Comparison of ENCODE assay signal across 31 cellular contexts in the genomic region with DNA sequence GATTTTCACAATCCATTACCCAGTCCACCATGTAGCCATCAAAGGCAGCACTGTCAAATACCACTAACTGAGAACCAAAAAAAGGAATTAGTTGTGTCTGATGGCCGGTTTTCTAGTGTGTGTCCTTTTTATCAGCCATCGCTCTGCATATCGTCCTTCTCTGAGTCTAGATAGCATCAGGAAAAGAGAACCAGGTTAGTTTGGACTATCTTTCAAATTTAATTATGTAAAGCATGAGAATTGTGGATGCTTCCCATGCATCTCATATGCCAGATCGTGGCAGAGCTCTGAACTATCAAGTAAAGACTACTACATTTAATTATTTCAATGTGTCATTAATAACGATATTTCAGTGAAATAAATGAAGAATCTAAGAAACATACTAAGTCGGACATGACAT.
"Had no signal": no experiment of that assay in that cellular context is flagged by ENCODE, and none has a peak within 500 bp of the region (broad histone marks: within the 10 kb centered on the region; RNA-seq: fewer than 3 reads in every experiment).

No MANE protein-coding gene starts in this region.

- H3K27me3 ChIP-seq: ascending aorta, cardiac muscle cell had no signal

- H3K4me1 ChIP-seq: ascending aorta had no signal

- H3K9me3 ChIP-seq: ascending aorta had no signal

- H3K4me3 ChIP-seq: ascending aorta, cardiac muscle cell had no signal

- ATAC-seq: activated CD4-positive, alpha-beta T cell treated with anti-CD3 and anti-CD28 coated beads for 36 hours; activated CD4-positive, CD25-positive, alpha-beta regulatory T cell treated with anti-CD3 and anti-CD28 coated beads, Interleukin-2, amount 50 U/mL, for 24 hours; activated CD8-positive, alpha-beta memory T cell treated with anti-CD3 and anti-CD28 coated beads, Interleukin-2, amount 10 ng/mL, durations not matched to agents 7 days and 5 days; activated CD8-positive, alpha-beta T cell treated with anti-CD3 and anti-CD28 coated beads, Interleukin-2, amount 10 ng/mL, durations not matched to agents 7 days and 5 days; activated naive CD8-positive, alpha-beta T cell treated with anti-CD3 and anti-CD28 coated beads, Interleukin-2, amount 50 U/mL, for 24 hours; WTC11 had no signal

- H3K36me3 ChIP-seq: ascending aorta, cardiac muscle cell, WERI-Rb-1 had no signal

- H3K27ac ChIP-seq: ascending aorta, cardiac muscle cell, WERI-Rb-1 had no signal

- DNase-seq: activated CD4-positive, alpha-beta memory T cell treated with anti-CD3 and anti-CD28 coated beads, Interleukin-2, amount 10 ng/mL, durations not matched to agents 7 days and 5 days; activated CD4-positive, alpha-beta T cell treated with anti-CD3 and anti-CD28 coated beads for 1 hour; activated CD4-positive, alpha-beta T cell treated with anti-CD3 and anti-CD28 coated beads for 36 hours; activated CD4-positive, alpha-beta T cell treated with anti-CD3 and anti-CD28 coated beads for 48 hours; activated CD4-positive, alpha-beta T cell treated with anti-CD3 and anti-CD28 coated beads, Interleukin-2, amount 10 ng/mL, durations not matched to agents 7 days and 5 days; activated CD4-positive, alpha-beta T cell treated with anti-CD3 and anti-CD28 coated beads, Interleukin-2, amount 50 U/mL, for 48 hours; activated CD4-positive, CD25-positive, alpha-beta regulatory T cell; activated CD8-positive, alpha-beta memory T cell treated with anti-CD3 and anti-CD28 coated beads for 24 hours; activated CD8-positive, alpha-beta memory T cell treated with anti-CD3 and anti-CD28 coated beads, Interleukin-2, amount 10 ng/mL, durations not matched to agents 7 days and 5 days; activated CD8-positive, alpha-beta memory T cell treated with anti-CD3 and anti-CD28 coated beads, Interleukin-2, amount 50 U/mL, for 48 hours; activated CD8-positive, alpha-beta T cell treated with anti-CD3 and anti-CD28 coated beads, Interleukin-2, amount 10 ng/mL, durations not matched to agents 7 days and 5 days; activated effector memory CD4-positive, alpha-beta T cell treated with Interleukin-2 at 50 U/mL for 16 hours; activated gamma-delta T cell; activated naive CD4-positive, alpha-beta T cell treated with anti-CD3 and anti-CD28 coated beads, Interleukin-2, amount 10 ng/mL, durations not matched to agents 7 days and 5 days; activated naive CD4-positive, alpha-beta T cell treated with Interleukin-2 at 50 U/mL for 16 hours; activated naive CD8-positive, alpha-beta T cell treated with anti-CD3 and anti-CD28 coated beads, Interleukin-2, amount 10 ng/mL, durations not matched to agents 7 days and 5 days; activated naive CD8-positive, alpha-beta T cell treated with anti-CD3 and anti-CD28 coated beads, Interleukin-2, amount 50 U/mL, for 24 hours; activated T-cell treated with anti-CD3 and anti-CD28 coated beads, Interleukin-2, amount 50 U/mL, for 24 hours; activated T-cell treated with anti-CD3 and anti-CD28 coated beads, Interleukin-2, amount 50 U/mL, for 48 hours; amygdala; anterior cingulate cortex; caudate nucleus; cerebellar nuclear complex; T-helper 1 cell; T-helper 2 cell; T-helper 9 cell; WERI-Rb-1 had no signal
